In genomic region chr12:116990971-116991966, GRCh38 we compare ENCODE assay signal across 1 cellular context.
A peak's percentile ranks its signal among the peaks of the same experiment; 100 is the strongest.
TF ChIP-seq lines count a peak whose summit lies in the region.

No MANE protein-coding gene starts in this region.

TF ChIP-seq in HEK293, 187 proteins besides CTCF, POLR2A, EP300 and RAD21 (continued from another document):
- TF ChIP-seq, protein P1, sequence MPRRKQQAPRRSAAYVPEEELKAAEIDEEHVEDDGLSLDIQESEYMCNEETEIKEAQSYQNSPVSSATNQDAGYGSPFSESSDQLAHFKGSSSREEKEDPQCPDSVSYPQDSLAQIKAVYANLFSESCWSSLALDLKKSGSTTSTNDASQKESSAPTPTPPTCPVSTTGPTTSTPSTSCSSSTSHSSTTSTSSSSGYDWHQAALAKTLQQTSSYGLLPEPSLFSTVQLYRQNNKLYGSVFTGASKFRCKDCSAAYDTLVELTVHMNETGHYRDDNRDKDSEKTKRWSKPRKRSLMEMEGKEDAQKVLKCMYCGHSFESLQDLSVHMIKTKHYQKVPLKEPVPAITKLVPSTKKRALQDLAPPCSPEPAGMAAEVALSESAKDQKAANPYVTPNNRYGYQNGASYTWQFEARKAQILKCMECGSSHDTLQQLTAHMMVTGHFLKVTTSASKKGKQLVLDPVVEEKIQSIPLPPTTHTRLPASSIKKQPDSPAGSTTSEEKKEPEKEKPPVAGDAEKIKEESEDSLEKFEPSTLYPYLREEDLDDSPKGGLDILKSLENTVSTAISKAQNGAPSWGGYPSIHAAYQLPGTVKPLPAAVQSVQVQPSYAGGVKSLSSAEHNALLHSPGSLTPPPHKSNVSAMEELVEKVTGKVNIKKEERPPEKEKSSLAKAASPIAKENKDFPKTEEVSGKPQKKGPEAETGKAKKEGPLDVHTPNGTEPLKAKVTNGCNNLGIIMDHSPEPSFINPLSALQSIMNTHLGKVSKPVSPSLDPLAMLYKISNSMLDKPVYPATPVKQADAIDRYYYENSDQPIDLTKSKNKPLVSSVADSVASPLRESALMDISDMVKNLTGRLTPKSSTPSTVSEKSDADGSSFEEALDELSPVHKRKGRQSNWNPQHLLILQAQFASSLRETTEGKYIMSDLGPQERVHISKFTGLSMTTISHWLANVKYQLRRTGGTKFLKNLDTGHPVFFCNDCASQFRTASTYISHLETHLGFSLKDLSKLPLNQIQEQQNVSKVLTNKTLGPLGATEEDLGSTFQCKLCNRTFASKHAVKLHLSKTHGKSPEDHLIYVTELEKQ (tag by site-specific recombination; IDR thresholded peaks at IDR 0.05; ENCODE audit: borderline replicate concordance): no peak
- no peak for TF ChIP-seq ZBTB21 (tag by site-specific recombination; IDR thresholded peaks at IDR 0.05)
- TF ChIP-seq ATF2 (tag by site-specific recombination; IDR thresholded peaks at IDR 0.05; ENCODE audit: low read depth): peak; percentile 65; the same call in 1 of the 2 replicates
- no peak for TF ChIP-seq ZNF785 (tag by site-specific recombination; IDR thresholded peaks at IDR 0.05)
- no peak for TF ChIP-seq ZNF473 (tag by site-specific recombination; IDR thresholded peaks at IDR 0.05)
- TF ChIP-seq ZNF10 (tag by site-specific recombination; IDR thresholded peaks at IDR 0.05): no peak
- TF ChIP-seq ZNF19 (tag by site-specific recombination; IDR thresholded peaks at IDR 0.05; ENCODE audit: low read depth): no peak
- no peak for TF ChIP-seq ZXDB (tag by site-specific recombination; IDR thresholded peaks at IDR 0.05)
- TF ChIP-seq ZNF777 (tag by site-specific recombination; IDR thresholded peaks at IDR 0.05; ENCODE audit: borderline replicate concordance): no peak
